Comparison of ENCODE assay signal across 8 cellular contexts in the genomic region with DNA sequence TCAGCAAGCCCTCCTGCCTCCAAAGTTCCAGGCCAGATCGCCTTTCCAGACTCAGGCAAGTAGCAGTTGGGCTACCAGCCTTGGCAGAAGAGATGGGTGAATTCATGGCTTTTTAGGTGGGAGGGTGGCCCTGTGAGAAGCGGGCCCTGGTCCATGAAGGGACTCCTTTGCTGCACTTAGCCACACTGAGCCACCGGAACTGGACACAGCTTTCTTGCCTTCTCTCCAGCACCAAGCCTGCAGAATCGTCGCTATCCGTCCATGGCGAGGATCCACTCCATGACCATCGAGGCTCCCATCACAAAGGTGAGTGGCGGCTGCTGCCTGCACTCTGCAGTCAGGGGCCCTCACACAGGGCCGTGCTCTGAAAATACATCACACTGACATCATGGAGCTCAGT.
"Had no signal": no experiment of that assay in that cellular context is flagged by ENCODE, and none has a peak within 500 bp of the region (broad histone marks: within the 10 kb centered on the region; RNA-seq: fewer than 3 reads in every experiment).

No MANE protein-coding gene starts in this region.

- ATAC-seq: HepG2, K562 had no signal

- H3K27ac ChIP-seq: HL-60, KMS-11 had no signal

- H3K9ac ChIP-seq: KMS-11 had no signal

- H3K4me3 ChIP-seq: K562 had no signal

- DNase-seq: IMR-90, KBM-7, KG1 had no signal

- FAIRE-seq: HepG2, HTR-8/SVneo, K562 had no signal

- H3K4me2 ChIP-seq: KMS-11 had no signal
